ENCODE assay signal across 9 cellular contexts in genomic region chr1:9145021-9145668, GRCh38. TPM values are rescaled to one million over a fixed set of nuclear protein-coding genes. Genes with fewer than 3 reads are reported as not detected.
DNase-seq lines count a peak whose midpoint lies in the region; ATAC-seq and TF ChIP-seq lines count a peak whose summit lies in the region.
"Had no signal": no experiment of that assay in that cellular context is flagged by ENCODE, and none has a peak within 500 bp of the region (broad histone marks: within the 10 kb centered on the region; RNA-seq: fewer than 3 reads in every experiment).

No MANE protein-coding gene starts in this region.

- H3K4me2 ChIP-seq in mammary epithelial cell (ENCODE audit: insufficient read depth, low read depth, low read length): no peak overlapping the region
- no peak overlapping the region for H3K4me2 ChIP-seq in smooth muscle cell
- H3K4me2 ChIP-seq: neural progenitor cell had no signal

- TF ChIP-seq CTCF in activated CD8-positive, alpha-beta T cell treated with anti-CD3 and anti-CD28 coated beads for 36 hours (IDR thresholded peaks at IDR 0.05): no peak
- TF ChIP-seq CTCF in mammary epithelial cell (conservative IDR thresholded peaks at IDR 0.05 in 1 of 2, IDR thresholded peaks at IDR 0.05 in 1 of 2; ENCODE audit: extremely low read depth in 1 of 2, insufficient read depth in 1 of 2, low read depth in 1 of 2, low read length in 2 of 2) (no peak), smooth muscle cell (IDR thresholded peaks at IDR 0.05; ENCODE audit: borderline replicate concordance, insufficient read depth, poor library complexity, severe bottlenecking) (no peak)

- H3K36me3 Mint-ChIP-seq in activated CD8-positive, alpha-beta T cell treated with anti-CD3 and anti-CD28 coated beads for 36 hours (ENCODE audit: low read depth): no peaks in the 10 kb centered on the region
- H3K36me3 Mint-ChIP-seq in activated CD8-positive, alpha-beta T cell treated with anti-CD3 and anti-CD28 coated beads, Interleukin-2, amount 10 ng/mL, durations not matched to agents 7 days and 5 days (ENCODE audit: low read depth): no peaks in the 10 kb centered on the region
- H3K36me3 Mint-ChIP-seq in activated T-cell treated with anti-CD3 and anti-CD28 coated beads, Interleukin-2, amount 50 U/mL, for 24 hours (ENCODE audit: low read depth): no peaks in the 10 kb centered on the region
- H3K36me3 Mint-ChIP-seq: neural progenitor cell had no signal

- H4K20me1 ChIP-seq in mammary epithelial cell (ENCODE audit: insufficient read depth, low read length): no peaks in the 10 kb centered on the region
- H4K20me1 ChIP-seq in smooth muscle cell (ENCODE audit: low read depth): peaks cover 67% of the 10 kb centered on the region

- H3F3A ChIP-seq in smooth muscle cell (ENCODE audit: low read depth): no peaks in the 10 kb centered on the region

- CTCF ChIA-PET in activated CD8-positive, alpha-beta T cell treated with anti-CD3 and anti-CD28 coated beads for 36 hours (lab: Charles Lee): interaction anchor here (2.1 kb wide), 1 partner anchor 34 kb away, joined by 7 read pairs; no protein-coding TSS in a partner anchor
- CTCF ChIA-PET in activated CD8-positive, alpha-beta T cell treated with anti-CD3 and anti-CD28 coated beads, Interleukin-2, amount 10 ng/mL, durations not matched to agents 7 days and 5 days (lab: Charles Lee): interaction anchor here (0.9 kb wide), 1 partner anchor 12 kb away, joined by 3 read pairs; no protein-coding TSS in a partner anchor
- CTCF ChIA-PET in mammary epithelial cell (lab: Charles Lee; ENCODE audit: low non-redundant PET) (no interaction called here), HEK293T (lab: Yijun Ruan, JAX) (no interaction called here)

- no peak overlapping the region for H3K4me3 Mint-ChIP-seq in activated CD8-positive, alpha-beta T cell treated with anti-CD3 and anti-CD28 coated beads for 36 hours
- no peak overlapping the region for H3K4me3 Mint-ChIP-seq in activated CD8-positive, alpha-beta T cell treated with anti-CD3 and anti-CD28 coated beads, Interleukin-2, amount 10 ng/mL, durations not matched to agents 7 days and 5 days
- H3K4me3 Mint-ChIP-seq in activated T-cell treated with anti-CD3 and anti-CD28 coated beads, Interleukin-2, amount 50 U/mL, for 24 hours: no peak overlapping the region
- H3K4me3 Mint-ChIP-seq: neural progenitor cell had no signal

- no TSS peak for BruUV-seq in mammary epithelial cell (replicated peaks; lab: Mats Ljungman, UMichigan)

- H3K4me1 Mint-ChIP-seq in activated CD8-positive, alpha-beta T cell treated with anti-CD3 and anti-CD28 coated beads for 36 hours (ENCODE audit: low read depth): no peaks in the 10 kb centered on the region
- H3K4me1 Mint-ChIP-seq in activated CD8-positive, alpha-beta T cell treated with anti-CD3 and anti-CD28 coated beads, Interleukin-2, amount 10 ng/mL, durations not matched to agents 7 days and 5 days (ENCODE audit: low read depth): peaks cover 10% of the 10 kb centered on the region
- peaks cover 4% of the 10 kb centered on the region for H3K4me1 Mint-ChIP-seq in activated T-cell treated with anti-CD3 and anti-CD28 coated beads, Interleukin-2, amount 50 U/mL, for 24 hours (ENCODE audit: low read depth)

- no peak for ATAC-seq in activated CD8-positive, alpha-beta T cell treated with anti-CD3 and anti-CD28 coated beads for 36 hours
- ATAC-seq in activated CD8-positive, alpha-beta T cell treated with anti-CD3 and anti-CD28 coated beads, Interleukin-2, amount 10 ng/mL, durations not matched to agents 7 days and 5 days: no peak

- H3K4me1 ChIP-seq in mammary epithelial cell (ENCODE audit: insufficient read depth, low read length) (peaks cover 5% of the 10 kb centered on the region), smooth muscle cell (ENCODE audit: low read depth) (peaks cover 5% of the 10 kb centered on the region)
- H3K4me1 ChIP-seq: neural progenitor cell had no signal

- H2AFZ ChIP-seq in mammary epithelial cell (ENCODE audit: low read depth, low read length) (no peak overlapping the region), smooth muscle cell (ENCODE audit: low read depth) (no peak overlapping the region)
- H2AFZ ChIP-seq: neural progenitor cell had no signal

- H3K9me3 ChIP-seq in mammary epithelial cell (replicated peaks; ENCODE audit: insufficient read depth, low read length) (no peaks in the 10 kb centered on the region), smooth muscle cell (replicated peaks; ENCODE audit: low read depth) (no peaks in the 10 kb centered on the region)

- H3K27ac Mint-ChIP-seq in activated CD8-positive, alpha-beta T cell treated with anti-CD3 and anti-CD28 coated beads for 36 hours: no peak overlapping the region
- no peak overlapping the region for H3K27ac Mint-ChIP-seq in activated CD8-positive, alpha-beta T cell treated with anti-CD3 and anti-CD28 coated beads, Interleukin-2, amount 10 ng/mL, durations not matched to agents 7 days and 5 days
- no peak overlapping the region for H3K27ac Mint-ChIP-seq in activated T-cell treated with anti-CD3 and anti-CD28 coated beads, Interleukin-2, amount 50 U/mL, for 24 hours
- H3K27ac Mint-ChIP-seq: neural progenitor cell had no signal

- POLR2A ChIA-PET in activated CD8-positive, alpha-beta T cell treated with anti-CD3 and anti-CD28 coated beads for 36 hours (lab: Charles Lee): no interaction called here
- POLR2A ChIA-PET in activated CD8-positive, alpha-beta T cell treated with anti-CD3 and anti-CD28 coated beads, Interleukin-2, amount 10 ng/mL, durations not matched to agents 7 days and 5 days (lab: Charles Lee): no interaction called here
- POLR2A ChIA-PET in HEK293T (lab: Yijun Ruan, JAX): no interaction called here

- no peaks in the 10 kb centered on the region for H3K27me3 Mint-ChIP-seq in activated CD8-positive, alpha-beta T cell treated with anti-CD3 and anti-CD28 coated beads for 36 hours
- H3K27me3 Mint-ChIP-seq in activated CD8-positive, alpha-beta T cell treated with anti-CD3 and anti-CD28 coated beads, Interleukin-2, amount 10 ng/mL, durations not matched to agents 7 days and 5 days (ENCODE audit: low read depth): peaks cover 1% of the 10 kb centered on the region
- H3K27me3 Mint-ChIP-seq in activated T-cell treated with anti-CD3 and anti-CD28 coated beads, Interleukin-2, amount 50 U/mL, for 24 hours: no peaks in the 10 kb centered on the region

- H3K27ac ChIP-seq in mammary epithelial cell (ENCODE audit: insufficient read depth, low read depth, low read length): no peak overlapping the region
- H3K27ac ChIP-seq in smooth muscle cell (ENCODE audit: low read depth): peak overlapping the region; percentile 43
- H3K27ac ChIP-seq: neural progenitor cell had no signal

- no peak overlapping the region for H3K9ac ChIP-seq in mammary epithelial cell (ENCODE audit: insufficient read depth, low read length)
- peak overlapping the region; percentile 51 for H3K9ac ChIP-seq in smooth muscle cell (ENCODE audit: low read depth)
- H3K9ac ChIP-seq: neural progenitor cell had no signal

- in situ Hi-C loops in mammary epithelial cell (cut with MboI; ENCODE audit: low sequenced_read_pairs in 2 of 2): no loop called here

- H3K4me3 ChIP-seq in mammary epithelial cell (replicated peaks in 1 of 3; ENCODE audit: insufficient read depth in 1 of 3, low read depth in 2 of 3, low read length in 3 of 3) (no peak overlapping the region), smooth muscle cell (no peak overlapping the region)
- H3K4me3 ChIP-seq: neural progenitor cell had no signal

- dilution Hi-C loops in mammary epithelial cell (cut with HindIII; ENCODE audit: low sequenced_read_pairs): loop anchor here (5.0 kb wide), 1 partner anchor 42 kb away; no protein-coding TSS in a partner anchor

- intact Hi-C loops in activated CD8-positive, alpha-beta T cell treated with anti-CD3 and anti-CD28 coated beads for 36 hours (cut with micrococcal nuclease): no loop called here
- intact Hi-C loops in mammary epithelial cell (cut with micrococcal nuclease): no loop called here

- WGBS in mammary epithelial cell (ENCODE audit: low coverage, missing lambda C conversion rate): 87% methylated on average over 7 of the region's 17 CpGs
- 65% methylated on average over 17 of the region's 17 CpGs for WGBS in smooth muscle cell (ENCODE audit: low lambda C conversion rate)

- H3K27me3 ChIP-seq in mammary epithelial cell (ENCODE audit: insufficient read depth, low read length) (no peaks in the 10 kb centered on the region), smooth muscle cell (ENCODE audit: low read depth) (no peaks in the 10 kb centered on the region)
- H3K27me3 ChIP-seq: neural progenitor cell had no signal

- peak; percentile 26 for DNase-seq in activated CD8-positive, alpha-beta T cell treated with anti-CD3 and anti-CD28 coated beads for 36 hours
- no peak for DNase-seq in activated CD8-positive, alpha-beta T cell treated with anti-CD3 and anti-CD28 coated beads, Interleukin-2, amount 10 ng/mL, durations not matched to agents 7 days and 5 days
- DNase-seq in HT1080 (ENCODE audit: low read depth) (peak; percentile 59), mammary epithelial cell (peak; percentile 23), smooth muscle cell (lab: John Stamatoyannopoulos, UW; ENCODE audit: unreplicated experiment) (no peak), nucleus accumbens (lab: John Stamatoyannopoulos, UW) (no peak), HEK293T (ENCODE audit: extremely low spot score) (no peak)
- DNase-seq in activated T-cell treated with anti-CD3 and anti-CD28 coated beads, Interleukin-2, amount 50 U/mL, for 24 hours: no peak

- H3K79me2 ChIP-seq in mammary epithelial cell (ENCODE audit: insufficient read depth, low read length): peaks cover 13% of the 10 kb centered on the region
- no peaks in the 10 kb centered on the region for H3K79me2 ChIP-seq in smooth muscle cell (ENCODE audit: low read depth)

- H3K36me3 ChIP-seq in mammary epithelial cell (ENCODE audit: insufficient read depth, low read length) (no peaks in the 10 kb centered on the region), smooth muscle cell (ENCODE audit: low read depth) (no peaks in the 10 kb centered on the region)
- H3K36me3 ChIP-seq: neural progenitor cell had no signal

- no peaks in the 10 kb centered on the region for H3K9me3 Mint-ChIP-seq in activated CD8-positive, alpha-beta T cell treated with anti-CD3 and anti-CD28 coated beads for 36 hours
- H3K9me3 Mint-ChIP-seq in activated CD8-positive, alpha-beta T cell treated with anti-CD3 and anti-CD28 coated beads, Interleukin-2, amount 10 ng/mL, durations not matched to agents 7 days and 5 days (ENCODE audit: insufficient read depth): no peaks in the 10 kb centered on the region
- no peaks in the 10 kb centered on the region for H3K9me3 Mint-ChIP-seq in activated T-cell treated with anti-CD3 and anti-CD28 coated beads, Interleukin-2, amount 50 U/mL, for 24 hours
- H3K9me3 Mint-ChIP-seq: neural progenitor cell had no signal

RNA-seq across cellular contexts. Expression of gene GPR157, which starts 16.2 kb away (rescaled TPM):
- 1 to 10 TPM; 3.4 to 4.7 TPM for total RNA-seq in activated CD8-positive, alpha-beta T cell treated with anti-CD3 and anti-CD28 coated beads for 36 hours
- total RNA-seq in activated CD8-positive, alpha-beta T cell treated with anti-CD3 and anti-CD28 coated beads, Interleukin-2, amount 10 ng/mL, durations not matched to agents 7 days and 5 days: 1 to 10 TPM; 1.2 to 1.4 TPM
- total RNA-seq in HT1080 (2014; rRNA removed; shearing (Covaris generic)): 3.6 and 3.8 TPM in 2 replicates
- 3.4 and 4.1 TPM in 2 replicates for polyA plus RNA-seq in HT1080 (2015; cell fraction: cytosol; rRNA removed)
- 4.5 and 7.4 TPM in 2 replicates for polyA plus RNA-seq in HT1080 (2015; cell fraction: nucleus; rRNA removed)
- total RNA-seq in mammary epithelial cell (10 to 100 TPM in 1 of 2 donors, 1 to 10 TPM in 1; 7.2 to 10.4 TPM), smooth muscle cell (2.8 and 4.4 TPM in 2 replicates)
- polyA plus RNA-seq in mammary epithelial cell (2.3 TPM), smooth muscle cell (1.6 and 2.7 TPM in 2 replicates)
- polyA minus RNA-seq in mammary epithelial cell: 16.1 TPM

Comparison
In these comparisons a context has a peak if more than half of its experiments do, and no peak if none do; other contexts are left out.
1. DNase-seq: peak in activated CD8-positive, alpha-beta T cell treated with anti-CD3 and anti-CD28 coated beads for 36 hours (single experiment), HT1080 (single experiment) and mammary epithelial cell (single experiment); none in activated CD8-positive, alpha-beta T cell treated with anti-CD3 and anti-CD28 coated beads, Interleukin-2, amount 10 ng/mL, durations not matched to agents 7 days and 5 days (single experiment), smooth muscle cell (single experiment), nucleus accumbens (0 of 56), activated T-cell treated with anti-CD3 and anti-CD28 coated beads, Interleukin-2, amount 50 U/mL, for 24 hours (single experiment) and HEK293T (single experiment).
2. CTCF ChIA-PET loops: an anchor here in activated CD8-positive, alpha-beta T cell treated with anti-CD3 and anti-CD28 coated beads for 36 hours (2.1 kb wide) and activated CD8-positive, alpha-beta T cell treated with anti-CD3 and anti-CD28 coated beads, Interleukin-2, amount 10 ng/mL, durations not matched to agents 7 days and 5 days (0.9 kb wide); none called in mammary epithelial cell and HEK293T.